ENCODE assay signal across 27 cellular contexts in the genomic region with DNA sequence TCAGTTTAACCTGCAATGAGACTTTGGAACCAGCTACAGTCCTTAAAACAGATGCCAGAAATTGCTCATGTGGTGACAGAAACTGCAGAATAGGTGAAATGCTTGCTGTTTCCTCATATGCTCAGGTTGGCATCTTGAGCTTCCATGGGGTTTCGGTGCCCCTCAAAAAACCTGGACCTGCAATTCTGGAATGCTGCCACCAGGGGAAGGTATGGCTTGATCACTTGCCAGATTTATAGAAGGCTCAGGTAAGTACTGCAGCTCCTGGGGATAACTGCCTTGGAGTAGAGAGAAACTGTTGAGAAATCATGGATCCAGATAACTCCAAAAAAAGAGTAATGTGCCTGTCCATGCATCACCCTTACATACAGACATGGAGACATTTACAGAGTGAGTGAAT.
DNase-seq lines count a peak whose midpoint lies in the region; ATAC-seq and TF ChIP-seq lines count a peak whose summit lies in the region.
"Had no signal": no experiment of that assay in that cellular context is flagged by ENCODE, and none has a peak within 500 bp of the region (broad histone marks: within the 10 kb centered on the region; RNA-seq: fewer than 3 reads in every experiment).

No MANE protein-coding gene starts in this region.

- no peak for ATAC-seq in left lung
- no peak for ATAC-seq in activated T-cell treated with anti-CD3 and anti-CD28 coated beads, Interleukin-2, amount 50 U/mL, for 4 hours
- ATAC-seq: stimulated activated naive B cell treated with anti-CD40 and anti-IgM and Interleukin-4, amounts not matched to agents 10 μg/mL and 1 μg/mL and 100 μg/mL, for 72 hours had no signal

- H3K4me3 ChIP-seq in Caco-2 (ENCODE audit: low read depth, low read length) (no peak overlapping the region), astrocyte of the spinal cord (ENCODE audit: low read depth, low read length) (no peak overlapping the region), mesendoderm (ENCODE audit: low read length) (no peak overlapping the region), left lung (no peak overlapping the region)
- H3K4me3 ChIP-seq: ascending aorta; BLaER1 treated with 17β-estradiol and CSF1 and Interleukin-3, amounts not matched to agents 10 nM and 100 nM; right atrium auricular region; suprapubic skin had no signal

- no peak overlapping the region for H3T11ph ChIP-seq in H9 (ENCODE audit: low read length)

- in situ Hi-C loops in astrocyte of the spinal cord (cut with HindIII; ENCODE audit: low sequenced_read_pairs): no loop called here

- H4K5ac ChIP-seq in H9 (ENCODE audit: insufficient read length, low read depth, low read length) (no peak overlapping the region), mesendoderm (ENCODE audit: low read length) (no peak overlapping the region)

- H2BK20ac ChIP-seq in H9 (ENCODE audit: low read depth, low read length, poor library complexity, severe bottlenecking): no peak overlapping the region

- no peaks in the 10 kb centered on the region for H3K27me3 Mint-ChIP-seq in Caco-2 (ENCODE audit: insufficient read depth, unreplicated experiment)
- H3K27me3 Mint-ChIP-seq in H9 (ENCODE audit: low read depth): peaks cover 9% of the 10 kb centered on the region; the same call in 1 of the 2 replicates
- H3K27me3 Mint-ChIP-seq in activated T-cell treated with anti-CD3 and anti-CD28 coated beads, Interleukin-2, amount 50 U/mL, for 4 hours (ENCODE audit: low read depth): peaks cover 7% of the 10 kb centered on the region

- H2AK5ac ChIP-seq in H9 (ENCODE audit: insufficient read length, low read length) (no peak overlapping the region), mesendoderm (ENCODE audit: low read length) (no peak overlapping the region)

- no peaks in the 10 kb centered on the region for H4K20me1 ChIP-seq in H9 (ENCODE audit: control insufficient read depth, insufficient read depth, insufficient read length)
- H4K20me1 ChIP-seq: BLaER1 treated with 17β-estradiol and CSF1 and Interleukin-3, amounts not matched to agents 10 nM and 100 nM had no signal

- H3K4me1 ChIP-seq in Caco-2 (no peaks in the 10 kb centered on the region), H9 (ENCODE audit: insufficient read depth, low read length) (peaks cover 2% of the 10 kb centered on the region; the same call in 1 of the 2 replicates), mesendoderm (ENCODE audit: control insufficient read depth, low read depth, low read length) (no peaks in the 10 kb centered on the region), left lung (no peaks in the 10 kb centered on the region)
- H3K4me1 ChIP-seq: ascending aorta, right atrium auricular region, suprapubic skin had no signal

- H3K14ac ChIP-seq in H9 (ENCODE audit: insufficient read depth, low read length): no peak overlapping the region

- H3K9me3 ChIP-seq in Caco-2: peaks cover 26% of the 10 kb centered on the region
- no peaks in the 10 kb centered on the region for H3K9me3 ChIP-seq in H9 (ENCODE audit: control insufficient read depth, low read depth, low read length)
- H3K9me3 ChIP-seq in left lung: peaks cover 0 to 27% of the 10 kb centered on the region in 2 donors

- no peaks in the 10 kb centered on the region for H3K36me3 ChIP-seq in Caco-2 (ENCODE audit: control insufficient read depth, insufficient read depth, low read length)
- H3K36me3 ChIP-seq in mesendoderm (ENCODE audit: control insufficient read depth, insufficient read depth, low read length): no peaks in the 10 kb centered on the region
- H3K36me3 ChIP-seq in left lung: no peaks in the 10 kb centered on the region
- H3K36me3 ChIP-seq: ascending aorta; BLaER1 treated with 17β-estradiol and CSF1 and Interleukin-3, amounts not matched to agents 10 nM and 100 nM; right atrium auricular region; suprapubic skin had no signal

- H3K9me3 Mint-ChIP-seq in Caco-2 (ENCODE audit: unreplicated experiment): peaks cover 35% of the 10 kb centered on the region
- H3K9me3 Mint-ChIP-seq in H9: peaks cover 12 to 21% of the 10 kb centered on the region in 2 experiments; a peak in 4 of 5 replicates
- peaks cover 30% of the 10 kb centered on the region for H3K9me3 Mint-ChIP-seq in activated T-cell treated with anti-CD3 and anti-CD28 coated beads, Interleukin-2, amount 50 U/mL, for 4 hours

- peaks cover 27% of the 10 kb centered on the region for H3K36me3 Mint-ChIP-seq in Caco-2 (ENCODE audit: insufficient read depth, unreplicated experiment)
- peaks cover 4 to 12% (median 7%) of the 10 kb centered on the region in 3 experiments; a peak in 5 of 7 replicates for H3K36me3 Mint-ChIP-seq in H9 (ENCODE audit: insufficient read depth in 1 of 3, low read depth in 3 of 3)
- H3K36me3 Mint-ChIP-seq in activated T-cell treated with anti-CD3 and anti-CD28 coated beads, Interleukin-2, amount 50 U/mL, for 4 hours (ENCODE audit: insufficient read depth): no peaks in the 10 kb centered on the region
- H3K36me3 Mint-ChIP-seq: activated naive CD8-positive, alpha-beta T cell; memory B cell; stimulated activated naive B cell treated with anti-CD40 and anti-IgM and Interleukin-4, amounts not matched to agents 10 μg/mL and 1 μg/mL and 100 μg/mL, for 72 hours had no signal

- no peak overlapping the region for H3K4ac ChIP-seq in H9 (ENCODE audit: low read depth, low read length)
- H3K4ac ChIP-seq in mesendoderm (ENCODE audit: low read depth, low read length): no peak overlapping the region

- WGBS in H9 (ENCODE audit: extremely low coverage, insufficient read length, low lambda C conversion rate): no CpG with 5 or more reads among the region's 1 CpG
- WGBS in mesendoderm (ENCODE audit: extremely low coverage, insufficient coverage, low lambda C conversion rate): no CpG with 5 or more reads among the region's 1 CpG

- no peak overlapping the region for H2BK5ac ChIP-seq in H9 (ENCODE audit: insufficient read length, low read length)
- no peak overlapping the region for H2BK5ac ChIP-seq in mesendoderm (ENCODE audit: low read length)

- H3K27me3 ChIP-seq in Caco-2 (replicated peaks; ENCODE audit: control insufficient read depth, insufficient read depth, low read length) (no peaks in the 10 kb centered on the region), H9 (ENCODE audit: insufficient read depth, low read length) (no peaks in the 10 kb centered on the region), mesendoderm (ENCODE audit: insufficient read depth, low read length, poor library complexity) (no peaks in the 10 kb centered on the region), left lung (no peaks in the 10 kb centered on the region)
- H3K27me3 ChIP-seq: ascending aorta; BLaER1 treated with 17β-estradiol and CSF1 and Interleukin-3, amounts not matched to agents 10 nM and 100 nM; right atrium auricular region had no signal

- BruUV-seq in Caco-2 (replicated peaks; lab: Mats Ljungman, UMichigan): no TSS peak

- H3K27ac Mint-ChIP-seq in Caco-2 (ENCODE audit: unreplicated experiment): no peak overlapping the region
- H3K27ac Mint-ChIP-seq in H9: no peak overlapping the region
- H3K27ac Mint-ChIP-seq: activated naive CD8-positive, alpha-beta T cell; memory B cell; stimulated activated naive B cell treated with anti-CD40 and anti-IgM and Interleukin-4, amounts not matched to agents 10 μg/mL and 1 μg/mL and 100 μg/mL, for 72 hours; T-helper 2 cell treated with Interferon-gamma antibody and Interleukin-4, amounts not matched to agents 5 μg/mL and 100 μg/mL, for 36 hours had no signal

- no peak overlapping the region for H3K27ac ChIP-seq in H9 (ENCODE audit: insufficient read length, low read depth, low read length)
- H3K27ac ChIP-seq in mesendoderm (ENCODE audit: low read depth, low read length): no peak overlapping the region
- H3K27ac ChIP-seq in left lung: no peak overlapping the region
- H3K27ac ChIP-seq: ascending aorta; BLaER1 treated with 17β-estradiol and CSF1 and Interleukin-3, amounts not matched to agents 10 nM and 100 nM; right atrium auricular region; suprapubic skin had no signal

- no peak overlapping the region for H2BK120ac ChIP-seq in H9 (ENCODE audit: low read depth, low read length, poor library complexity, severe bottlenecking)
- no peak overlapping the region for H2BK120ac ChIP-seq in mesendoderm (ENCODE audit: low read depth, low read length)

- H2BK15ac ChIP-seq in H9 (ENCODE audit: low read depth, low read length) (no peak overlapping the region), mesendoderm (replicated peaks; ENCODE audit: low read depth) (no peak overlapping the region)

- no peak overlapping the region for H4K91ac ChIP-seq in H9 (ENCODE audit: insufficient read length, low read depth, low read length)

- H3K79me1 ChIP-seq in H9 (ENCODE audit: insufficient read depth, low read depth, low read length, poor library complexity, severe bottlenecking) (no peaks in the 10 kb centered on the region), mesendoderm (ENCODE audit: low read length) (no peaks in the 10 kb centered on the region)

- DNase-seq in Caco-2 (no peak), H9 (peak; percentile 47), astrocyte of the spinal cord (ENCODE audit: low read depth, low spot score) (no peak), mesendoderm (peak; percentile 57), NCI-H345 treated with DMSO at 0.1 percent for 48 hours (lab: John Stamatoyannopoulos, UW; ENCODE audit: unreplicated experiment) (no peak), HK-2 (ENCODE audit: unreplicated experiment) (no peak), left lung (no peak)
- no peak for DNase-seq in activated T-cell treated with anti-CD3 and anti-CD28 coated beads, Interleukin-2, amount 50 U/mL, for 4 hours
- DNase-seq: ACHN; central memory CD4-positive, alpha-beta T cell; dermis blood vessel endothelial cell; EL; Kasumi-1; naive B cell; NCI-H1092; NCI-H187 treated with DMSO at 0.1 percent for 48 hours; NCI-H69; stimulated activated CD4-positive, alpha-beta T cell treated with anti-CD3 and anti-CD28 coated beads, Interleukin-12 subunit alpha, Interleukin-12 subunit beta, amount 100 ng/mL, for 4 hours; stimulated activated CD4-positive, alpha-beta T cell treated with anti-CD3 and anti-CD28 coated beads, Interleukin-4, amount 100 ng/mL, for 24 hours; stimulated activated naive B cell treated with anti-CD40 and anti-IgM and Interleukin-4, amounts not matched to agents 10 μg/mL and 1 μg/mL and 100 μg/mL, for 72 hours had no signal

- TF ChIP-seq CTCF in Caco-2 (IDR thresholded peaks at IDR 0.05; ENCODE audit: insufficient read depth in 1 of 2, low read depth in 1 of 2, low read length in 1 of 2, severe bottlenecking in 1 of 2, unreplicated experiment in 1 of 2) (peak; percentile 32 to 46), H9 (conservative IDR thresholded peaks at IDR 0.05) (peak; percentile 72), astrocyte of the spinal cord (IDR thresholded peaks at IDR 0.05; ENCODE audit: low read depth, low read length) (peak; percentile 1), left lung (IDR thresholded peaks at IDR 0.05) (no peak)

- H2BK12ac ChIP-seq in H9 (ENCODE audit: insufficient read length, low read depth, low read length): no peak overlapping the region

- H3K23ac ChIP-seq in H9 (ENCODE audit: insufficient read length, low read depth, low read length): no peak overlapping the region
- H3K23ac ChIP-seq in mesendoderm (ENCODE audit: low read length): no peak overlapping the region

- H4K8ac ChIP-seq in H9 (replicated peaks; ENCODE audit: insufficient read length, low read depth, low read length) (no peak overlapping the region), mesendoderm (ENCODE audit: low read depth, low read length) (no peak overlapping the region)

- H3K79me2 ChIP-seq in H9 (ENCODE audit: insufficient read depth, low read length) (no peaks in the 10 kb centered on the region; the same call in 1 of the 2 replicates), mesendoderm (ENCODE audit: control insufficient read depth, insufficient read depth, low read length) (no peaks in the 10 kb centered on the region)

- H3K4me2 ChIP-seq in H9 (ENCODE audit: insufficient read depth, insufficient read length, low read length): no peak overlapping the region
- no peak overlapping the region for H3K4me2 ChIP-seq in mesendoderm (ENCODE audit: low read length)
- H3K4me2 ChIP-seq: BLaER1 treated with 17β-estradiol and CSF1 and Interleukin-3, amounts not matched to agents 10 nM and 100 nM had no signal

- no peak overlapping the region for H2AFZ ChIP-seq in H9 (ENCODE audit: low read length)

- H3K56ac ChIP-seq in H9 (ENCODE audit: insufficient read length, low read depth, low read length) (no peak overlapping the region), mesendoderm (ENCODE audit: low read length) (no peak overlapping the region)

- no peak overlapping the region for H3K18ac ChIP-seq in H9 (ENCODE audit: insufficient read length, low read depth, low read length)
- no peak overlapping the region for H3K18ac ChIP-seq in mesendoderm (ENCODE audit: low read length)

- CTCF ChIA-PET in Caco-2 (lab: Charles Lee): interaction anchor here (1.6 kb wide), 1 partner anchor 43 kb away, joined by 3 read pairs; no protein-coding TSS in a partner anchor

- intact Hi-C loops in Caco-2 (cut with micrococcal nuclease; ENCODE audit: unreplicated experiment) (no loop called here), left lung (cut with DNase I) (no loop called here)

- POLR2A ChIA-PET in Caco-2 (lab: Charles Lee): no interaction called here

- no peaks in the 10 kb centered on the region for H3K4me1 Mint-ChIP-seq in Caco-2 (ENCODE audit: low read depth, unreplicated experiment)
- peaks cover 11 to 15% of the 10 kb centered on the region in 2 experiments for H3K4me1 Mint-ChIP-seq in H9
- no peaks in the 10 kb centered on the region for H3K4me1 Mint-ChIP-seq in activated T-cell treated with anti-CD3 and anti-CD28 coated beads, Interleukin-2, amount 50 U/mL, for 4 hours (ENCODE audit: low read depth)
- H3K4me1 Mint-ChIP-seq: memory B cell; naive B cell; stimulated activated naive B cell treated with anti-CD40 and anti-IgM and Interleukin-4, amounts not matched to agents 10 μg/mL and 1 μg/mL and 100 μg/mL, for 72 hours had no signal

- no peak overlapping the region for H3K4me3 Mint-ChIP-seq in Caco-2 (ENCODE audit: unreplicated experiment)
- no peak overlapping the region for H3K4me3 Mint-ChIP-seq in H9
- no peak overlapping the region for H3K4me3 Mint-ChIP-seq in activated T-cell treated with anti-CD3 and anti-CD28 coated beads, Interleukin-2, amount 50 U/mL, for 4 hours
- H3K4me3 Mint-ChIP-seq: activated naive CD8-positive, alpha-beta T cell; memory B cell; stimulated activated naive B cell treated with anti-CD40 and anti-IgM and Interleukin-4, amounts not matched to agents 10 μg/mL and 1 μg/mL and 100 μg/mL, for 72 hours; T-helper 2 cell treated with Interferon-gamma antibody and Interleukin-4, amounts not matched to agents 5 μg/mL and 100 μg/mL, for 36 hours had no signal

- H3K23me2 ChIP-seq in H9 (ENCODE audit: insufficient read length, low read depth, low read length, poor library complexity, severe bottlenecking): no peaks in the 10 kb centered on the region

- H3K9ac ChIP-seq in H9 (ENCODE audit: extremely low read depth, insufficient read length, low read length): no peak overlapping the region
- no peak overlapping the region for H3K9ac ChIP-seq in mesendoderm (ENCODE audit: low read length)
- H3K9ac ChIP-seq: BLaER1 treated with 17β-estradiol and CSF1 and Interleukin-3, amounts not matched to agents 10 nM and 100 nM had no signal

Comparison
In these comparisons a context has a peak if more than half of its experiments do, and no peak if none do; other contexts are left out.
1. DNase-seq: peak in H9 (single experiment) and mesendoderm (single experiment); none in Caco-2 (0 of 2), astrocyte of the spinal cord (single experiment), NCI-H345 treated with DMSO at 0.1 percent for 48 hours (single experiment), HK-2 (single experiment), left lung (0 of 2) and activated T-cell treated with anti-CD3 and anti-CD28 coated beads, Interleukin-2, amount 50 U/mL, for 4 hours (single experiment).
2. CTCF ChIP-seq: peak in Caco-2 (2 of 2), H9 (single experiment) and astrocyte of the spinal cord (single experiment); none in left lung (0 of 2).